In genomic region chr6:33579828-33580714, GRCh38 we compare ENCODE assay signal across 8 cellular contexts. TPM values are rescaled to one million over a fixed set of nuclear protein-coding genes. Genes with fewer than 3 reads are reported as not detected.
DNase-seq lines count a peak whose midpoint lies in the region; ATAC-seq, FAIRE-seq and TF ChIP-seq lines count a peak whose summit lies in the region.

TSS of gene BAK1 (minus strand) at chr6:33580276. CDS start at chr6:33577604, 2,672 bp downstream.

- TF ChIP-seq POLR2A in GM12892 (IDR thresholded peaks at IDR 0.05; ENCODE audit: low read depth, low read length), result peak; percentile 75; the same call in 1 of the 2 replicates
- peak in 1 of 2 donors; percentile 59 for TF ChIP-seq POLR2A in vagina (IDR thresholded peaks at IDR 0.05)

- peaks cover 5% of the 10 kb centered on the region for H3K4me1 ChIP-seq in right cardiac atrium (ENCODE audit: control insufficient read depth, insufficient read depth, low read length)
- H3K4me1 ChIP-seq in vagina, result peaks cover 39% of the 10 kb centered on the region

- peak within 1 kb of the TSS; percentile 55 for H3K27ac ChIP-seq in right cardiac atrium (ENCODE audit: low read length)
- H3K27ac ChIP-seq in vagina, result peak within 1 kb of the TSS; percentile 91

- 3% methylated on average over 24 of the region's 24 CpGs for WGBS in right cardiac atrium

- H3K9me3 ChIP-seq in right cardiac atrium (ENCODE audit: control insufficient read depth, low read length) (no peaks in the 10 kb centered on the region), vagina (no peaks in the 10 kb centered on the region)

- peaks cover 0 to 11% of the 10 kb centered on the region in 2 donors for H3K36me3 ChIP-seq in vagina

- DNase-seq in GM12892 (ENCODE audit: insufficient read length), result peak; percentile 96
- DNase-seq in NCI-H1694 (lab: John Stamatoyannopoulos, UW), result peak; percentile 87
- DNase-seq in T-helper 2 cell, result peak; percentile 59 to 91 (median 75)
- DNase-seq in anterior cingulate cortex (lab: John Stamatoyannopoulos, UW), result peak; percentile 32 to 97 (median 88)
- peak; percentile 94 to 97 (median 96) for DNase-seq in right cardiac atrium
- DNase-seq in putamen (ENCODE audit: low spot score), result peak; percentile 94
- no peak for DNase-seq in vagina (ENCODE audit: extremely low spot score in 2 of 2)

- intact Hi-C loops in right cardiac atrium (cut with DNase I), result loop anchor here (5.0 to 10.0 kb wide), 7 partner anchors 55 to 575 kb away; partner anchors contain the start of gene SYNGAP1 (in 1 of the 4)
- intact Hi-C loops in vagina (cut with DNase I), result loop anchor here (5.0 to 10.0 kb wide), 2 partner anchors 303 to 565 kb away; partner anchors contain the start of genes B3GALT4 and GRM4

- H3K4me3 ChIP-seq in right cardiac atrium (ENCODE audit: low read length), result peak within 1 kb of the TSS; percentile 93
- peak within 1 kb of the TSS; percentile 64 to 92 for H3K4me3 ChIP-seq in vagina

- peak in 2 of 3 experiments; percentile 12 to 52 for TF ChIP-seq CTCF in vagina (IDR thresholded peaks at IDR 0.05)

- FAIRE-seq in GM12892 (lab: Jason Lieb, UNC), result peak; percentile 89

- ATAC-seq in HG02870 (IDR thresholded peaks at IDR 0.05; ENCODE audit: unreplicated experiment) (peak; percentile 86), right cardiac atrium (peak; percentile 94 to 95)

- H3K27me3 ChIP-seq in right cardiac atrium (ENCODE audit: control insufficient read depth, insufficient read depth) (no peaks in the 10 kb centered on the region), vagina (no peaks in the 10 kb centered on the region)

RNA-seq across cellular contexts. Expression of gene BAK1, which starts in this region (rescaled TPM):
- polyA plus RNA-seq in GM12892 (2012; ENCODE audit: missing spikeins), result 18.7 TPM
- 10 to 100 TPM; 14.6 to 17.8 (median 16.7) TPM for total RNA-seq in right cardiac atrium
- polyA plus RNA-seq in right cardiac atrium, result 17.1 TPM
- total RNA-seq in vagina, result 19.2 TPM

Comparison
In these comparisons a context has a peak if more than half of its experiments do, and no peak if none do; other contexts are left out.
1. DNase-seq: peak in GM12892 (single experiment), NCI-H1694 (single experiment), T-helper 2 cell (5 of 5), anterior cingulate cortex (58 of 58), right cardiac atrium (3 of 3) and putamen (single experiment); none in vagina (0 of 2).